Comparison of ENCODE assay signal across 2 cellular contexts in the genomic region with DNA sequence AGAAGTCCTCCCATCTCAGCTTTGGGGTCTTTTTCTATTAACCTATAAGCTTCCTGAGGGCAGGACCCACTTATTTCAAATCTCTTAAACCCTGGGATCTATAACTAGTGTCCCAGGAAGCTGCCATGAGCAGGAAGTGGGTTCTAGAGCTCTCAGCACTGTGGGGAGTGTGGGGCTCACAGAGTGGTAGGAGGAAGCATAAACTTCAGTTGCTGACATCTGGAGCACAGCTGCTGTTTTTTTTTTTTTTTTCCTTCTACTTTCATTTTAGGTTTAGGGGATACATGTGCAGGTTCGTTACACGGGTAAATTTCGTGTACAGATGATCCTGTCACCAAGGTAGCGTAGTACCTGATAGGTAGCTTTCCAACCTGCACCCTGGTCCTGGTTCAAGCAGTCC.
TF ChIP-seq lines count a peak whose summit lies in the region.

No MANE protein-coding gene starts in this region.

TF ChIP-seq in liver, 16 proteins besides CTCF, POLR2A, EP300 and RAD21:
- TF ChIP-seq FOXA1 (IDR thresholded peaks at IDR 0.05) (no peak), HNF4G (IDR thresholded peaks at IDR 0.05) (no peak), RXRA (IDR thresholded peaks at IDR 0.05) (no peak), SP1 (IDR thresholded peaks at IDR 0.05) (no peak), HNF4A (conservative IDR thresholded peaks at IDR 0.05) (no peak), FOXA2 (IDR thresholded peaks at IDR 0.05) (no peak), TAF1 (conservative IDR thresholded peaks at IDR 0.05) (no peak), YY1 (IDR thresholded peaks at IDR 0.05) (no peak), GABPA (IDR thresholded peaks at IDR 0.05 in 1 of 2, conservative IDR thresholded peaks at IDR 0.05 in 1 of 2) (no peak), NR2F2 (IDR thresholded peaks at IDR 0.05) (no peak), JUND (IDR thresholded peaks at IDR 0.05) (no peak), EGR1 (IDR thresholded peaks at IDR 0.05; ENCODE audit: low read depth in 2 of 2) (no peak)
- TF ChIP-seq, protein P1, sequence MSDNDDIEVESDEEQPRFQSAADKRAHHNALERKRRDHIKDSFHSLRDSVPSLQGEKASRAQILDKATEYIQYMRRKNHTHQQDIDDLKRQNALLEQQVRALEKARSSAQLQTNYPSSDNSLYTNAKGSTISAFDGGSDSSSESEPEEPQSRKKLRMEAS (IDR thresholded peaks at IDR 0.05), result no peak
- TF ChIP-seq, protein P2, sequence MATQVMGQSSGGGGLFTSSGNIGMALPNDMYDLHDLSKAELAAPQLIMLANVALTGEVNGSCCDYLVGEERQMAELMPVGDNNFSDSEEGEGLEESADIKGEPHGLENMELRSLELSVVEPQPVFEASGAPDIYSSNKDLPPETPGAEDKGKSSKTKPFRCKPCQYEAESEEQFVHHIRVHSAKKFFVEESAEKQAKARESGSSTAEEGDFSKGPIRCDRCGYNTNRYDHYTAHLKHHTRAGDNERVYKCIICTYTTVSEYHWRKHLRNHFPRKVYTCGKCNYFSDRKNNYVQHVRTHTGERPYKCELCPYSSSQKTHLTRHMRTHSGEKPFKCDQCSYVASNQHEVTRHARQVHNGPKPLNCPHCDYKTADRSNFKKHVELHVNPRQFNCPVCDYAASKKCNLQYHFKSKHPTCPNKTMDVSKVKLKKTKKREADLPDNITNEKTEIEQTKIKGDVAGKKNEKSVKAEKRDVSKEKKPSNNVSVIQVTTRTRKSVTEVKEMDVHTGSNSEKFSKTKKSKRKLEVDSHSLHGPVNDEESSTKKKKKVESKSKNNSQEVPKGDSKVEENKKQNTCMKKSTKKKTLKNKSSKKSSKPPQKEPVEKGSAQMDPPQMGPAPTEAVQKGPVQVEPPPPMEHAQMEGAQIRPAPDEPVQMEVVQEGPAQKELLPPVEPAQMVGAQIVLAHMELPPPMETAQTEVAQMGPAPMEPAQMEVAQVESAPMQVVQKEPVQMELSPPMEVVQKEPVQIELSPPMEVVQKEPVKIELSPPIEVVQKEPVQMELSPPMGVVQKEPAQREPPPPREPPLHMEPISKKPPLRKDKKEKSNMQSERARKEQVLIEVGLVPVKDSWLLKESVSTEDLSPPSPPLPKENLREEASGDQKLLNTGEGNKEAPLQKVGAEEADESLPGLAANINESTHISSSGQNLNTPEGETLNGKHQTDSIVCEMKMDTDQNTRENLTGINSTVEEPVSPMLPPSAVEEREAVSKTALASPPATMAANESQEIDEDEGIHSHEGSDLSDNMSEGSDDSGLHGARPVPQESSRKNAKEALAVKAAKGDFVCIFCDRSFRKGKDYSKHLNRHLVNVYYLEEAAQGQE (IDR thresholded peaks at IDR 0.05), result no peak
- TF ChIP-seq, protein P3, sequence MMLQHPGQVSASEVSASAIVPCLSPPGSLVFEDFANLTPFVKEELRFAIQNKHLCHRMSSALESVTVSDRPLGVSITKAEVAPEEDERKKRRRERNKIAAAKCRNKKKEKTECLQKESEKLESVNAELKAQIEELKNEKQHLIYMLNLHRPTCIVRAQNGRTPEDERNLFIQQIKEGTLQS (IDR thresholded peaks at IDR 0.05), result no peak
- TF ChIP-seq, protein P4, sequence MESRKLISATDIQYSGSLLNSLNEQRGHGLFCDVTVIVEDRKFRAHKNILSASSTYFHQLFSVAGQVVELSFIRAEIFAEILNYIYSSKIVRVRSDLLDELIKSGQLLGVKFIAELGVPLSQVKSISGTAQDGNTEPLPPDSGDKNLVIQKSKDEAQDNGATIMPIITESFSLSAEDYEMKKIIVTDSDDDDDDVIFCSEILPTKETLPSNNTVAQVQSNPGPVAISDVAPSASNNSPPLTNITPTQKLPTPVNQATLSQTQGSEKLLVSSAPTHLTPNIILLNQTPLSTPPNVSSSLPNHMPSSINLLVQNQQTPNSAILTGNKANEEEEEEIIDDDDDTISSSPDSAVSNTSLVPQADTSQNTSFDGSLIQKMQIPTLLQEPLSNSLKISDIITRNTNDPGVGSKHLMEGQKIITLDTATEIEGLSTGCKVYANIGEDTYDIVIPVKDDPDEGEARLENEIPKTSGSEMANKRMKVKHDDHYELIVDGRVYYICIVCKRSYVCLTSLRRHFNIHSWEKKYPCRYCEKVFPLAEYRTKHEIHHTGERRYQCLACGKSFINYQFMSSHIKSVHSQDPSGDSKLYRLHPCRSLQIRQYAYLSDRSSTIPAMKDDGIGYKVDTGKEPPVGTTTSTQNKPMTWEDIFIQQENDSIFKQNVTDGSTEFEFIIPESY (IDR thresholded peaks at IDR 0.05), result no peak

TF ChIP-seq in HepG2, 621 proteins besides CTCF, POLR2A, EP300 and RAD21:
- TF ChIP-seq ZNF547 (CRISPR knock-in tag; IDR thresholded peaks at IDR 0.05), result no peak
- no peak for TF ChIP-seq SOX13 (IDR thresholded peaks at IDR 0.05)
- TF ChIP-seq SOX13 (CRISPR knock-in tag; conservative IDR thresholded peaks at IDR 0.05 in 1 of 2, IDR thresholded peaks at IDR 0.05 in 1 of 2), result no peak
- no peak for TF ChIP-seq ZNF777 (CRISPR knock-in tag; IDR thresholded peaks at IDR 0.05)
- TF ChIP-seq, protein P5, sequence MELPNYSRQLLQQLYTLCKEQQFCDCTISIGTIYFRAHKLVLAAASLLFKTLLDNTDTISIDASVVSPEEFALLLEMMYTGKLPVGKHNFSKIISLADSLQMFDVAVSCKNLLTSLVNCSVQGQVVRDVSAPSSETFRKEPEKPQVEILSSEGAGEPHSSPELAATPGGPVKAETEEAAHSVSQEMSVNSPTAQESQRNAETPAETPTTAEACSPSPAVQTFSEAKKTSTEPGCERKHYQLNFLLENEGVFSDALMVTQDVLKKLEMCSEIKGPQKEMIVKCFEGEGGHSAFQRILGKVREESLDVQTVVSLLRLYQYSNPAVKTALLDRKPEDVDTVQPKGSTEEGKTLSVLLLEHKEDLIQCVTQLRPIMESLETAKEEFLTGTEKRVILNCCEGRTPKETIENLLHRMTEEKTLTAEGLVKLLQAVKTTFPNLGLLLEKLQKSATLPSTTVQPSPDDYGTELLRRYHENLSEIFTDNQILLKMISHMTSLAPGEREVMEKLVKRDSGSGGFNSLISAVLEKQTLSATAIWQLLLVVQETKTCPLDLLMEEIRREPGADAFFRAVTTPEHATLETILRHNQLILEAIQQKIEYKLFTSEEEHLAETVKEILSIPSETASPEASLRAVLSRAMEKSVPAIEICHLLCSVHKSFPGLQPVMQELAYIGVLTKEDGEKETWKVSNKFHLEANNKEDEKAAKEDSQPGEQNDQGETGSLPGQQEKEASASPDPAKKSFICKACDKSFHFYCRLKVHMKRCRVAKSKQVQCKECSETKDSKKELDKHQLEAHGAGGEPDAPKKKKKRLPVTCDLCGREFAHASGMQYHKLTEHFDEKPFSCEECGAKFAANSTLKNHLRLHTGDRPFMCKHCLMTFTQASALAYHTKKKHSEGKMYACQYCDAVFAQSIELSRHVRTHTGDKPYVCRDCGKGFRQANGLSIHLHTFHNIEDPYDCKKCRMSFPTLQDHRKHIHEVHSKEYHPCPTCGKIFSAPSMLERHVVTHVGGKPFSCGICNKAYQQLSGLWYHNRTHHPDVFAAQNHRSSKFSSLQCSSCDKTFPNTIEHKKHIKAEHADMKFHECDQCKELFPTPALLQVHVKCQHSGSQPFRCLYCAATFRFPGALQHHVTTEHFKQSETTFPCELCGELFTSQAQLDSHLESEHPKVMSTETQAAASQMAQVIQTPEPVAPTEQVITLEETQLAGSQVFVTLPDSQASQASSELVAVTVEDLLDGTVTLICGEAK (IDR thresholded peaks at IDR 0.05), result no peak
- TF ChIP-seq, protein P5 (CRISPR knock-in tag; IDR thresholded peaks at IDR 0.05), result no peak
- no peak for TF ChIP-seq AGO2 (optimal IDR thresholded peaks at IDR 0.05; ENCODE audit: low read depth, low read length)
- no peak for TF ChIP-seq ZNF75D (CRISPR knock-in tag; IDR thresholded peaks at IDR 0.05; ENCODE audit: borderline replicate concordance)
- no peak for TF ChIP-seq CBX1 (IDR thresholded peaks at IDR 0.05; ENCODE audit: low read depth)
- no peak for TF ChIP-seq DNMT1 (CRISPR knock-in tag; IDR thresholded peaks at IDR 0.05)
- no peak for TF ChIP-seq ZSCAN9 (CRISPR knock-in tag; IDR thresholded peaks at IDR 0.05; ENCODE audit: borderline replicate concordance)
- TF ChIP-seq MEIS2 (CRISPR knock-in tag; IDR thresholded peaks at IDR 0.05), result no peak
- TF ChIP-seq ZNF224 (CRISPR knock-in tag; IDR thresholded peaks at IDR 0.05), result no peak
